Comparison of ENCODE assay signal across 9 cellular contexts in genomic region chr6:52552278-52552643, GRCh38. TPM values are rescaled to one million over a fixed set of nuclear protein-coding genes. Genes with fewer than 3 reads are reported as not detected.
DNase-seq lines count a peak whose midpoint lies in the region; ATAC-seq and TF ChIP-seq lines count a peak whose summit lies in the region.
"Had no signal": no experiment of that assay in that cellular context is flagged by ENCODE, and none has a peak within 500 bp of the region (broad histone marks: within the 10 kb centered on the region; RNA-seq: fewer than 3 reads in every experiment).

No MANE protein-coding gene starts in this region.

- intact Hi-C loops in cardiac septum (cut with DNase I): loop anchor here (5.0 kb wide), 1 partner anchor 35 kb away; no protein-coding TSS in a partner anchor

- H3K4me3 ChIP-seq in cardiac muscle cell: no peak overlapping the region
- H3K4me3 ChIP-seq in osteoblast (ENCODE audit: insufficient read depth, low read length): no peak overlapping the region
- H3K4me3 ChIP-seq: skin epidermis had no signal

- H3K36me3 Mint-ChIP-seq in brain: no peaks in the 10 kb centered on the region

- H3K4me1 Mint-ChIP-seq in brain: peaks cover 80% of the 10 kb centered on the region

- DNase-seq in cardiac muscle cell (ENCODE audit: low read depth in 1 of 2, low spot score in 1 of 2) (no peak), cardiac septum (ENCODE audit: low spot score) (no peak), osteoblast (ENCODE audit: insufficient read length, low spot score, missing footprints) (no peak), SW480 (ENCODE audit: low spot score) (no peak), NCI-H1436 (lab: John Stamatoyannopoulos, UW) (no peak)

- H3K4me3 Mint-ChIP-seq in brain: peak overlapping the region; percentile 45 to 77 (median 62)

- H3K27ac ChIP-seq in cardiac muscle cell (peak overlapping the region; percentile 44), osteoblast (ENCODE audit: low read depth, low read length) (peak overlapping the region; percentile 82)

- no peaks in the 10 kb centered on the region for H3K27me3 Mint-ChIP-seq in brain

- no peaks in the 10 kb centered on the region for H3K36me3 ChIP-seq in cardiac muscle cell
- peaks cover 33% of the 10 kb centered on the region for H3K36me3 ChIP-seq in osteoblast (ENCODE audit: insufficient read depth, low read length)

- H3K79me2 ChIP-seq in osteoblast (ENCODE audit: insufficient read depth, low read length): peaks cover 100% of the 10 kb centered on the region

- no peaks in the 10 kb centered on the region for H3K9me3 Mint-ChIP-seq in brain

- TF ChIP-seq CTCF in cardiac muscle cell (IDR thresholded peaks at IDR 0.05; ENCODE audit: low read depth, low read length) (no peak), brain (conservative IDR thresholded peaks at IDR 0.05) (no peak), osteoblast (IDR thresholded peaks at IDR 0.05; ENCODE audit: extremely low read depth, low read depth, low read length) (no peak)

- H3K4me1 ChIP-seq in cardiac muscle cell (ENCODE audit: low read depth) (peaks cover 15% of the 10 kb centered on the region), osteoblast (ENCODE audit: insufficient read depth, low read length) (peaks cover 92% of the 10 kb centered on the region)

- H3K27ac Mint-ChIP-seq in brain: peak overlapping the region; percentile 17 to 97 (median 91)

- H2AFZ ChIP-seq in osteoblast (ENCODE audit: low read length): no peak overlapping the region

- ATAC-seq in HG03378 (IDR thresholded peaks at IDR 0.05; ENCODE audit: unreplicated experiment) (peak; percentile 84), HG02970 (IDR thresholded peaks at IDR 0.05; ENCODE audit: low FRiP score, unreplicated experiment) (no peak)

- no peaks in the 10 kb centered on the region for H3K27me3 ChIP-seq in cardiac muscle cell
- H3K27me3 ChIP-seq in osteoblast (ENCODE audit: insufficient read depth, low read length): no peaks in the 10 kb centered on the region

- H4K20me1 ChIP-seq in osteoblast (ENCODE audit: insufficient read depth, low read length): peaks cover 15% of the 10 kb centered on the region

- H3K9me3 ChIP-seq in cardiac muscle cell (ENCODE audit: low read depth) (no peaks in the 10 kb centered on the region), osteoblast (ENCODE audit: low read depth, low read length) (no peaks in the 10 kb centered on the region)

- peak overlapping the region; percentile 67 for H3K4me2 ChIP-seq in osteoblast (ENCODE audit: insufficient read depth, low read length)

RNA-seq across cellular contexts. Expression of gene TRAM2, which starts 24.6 kb away (rescaled TPM):
- total RNA-seq in cardiac muscle cell: 6.6 and 7.0 TPM in 2 replicates
- polyA plus RNA-seq in cardiac muscle cell: 4.5 and 7.7 TPM in 2 replicates
- 10.3 TPM for total RNA-seq in cardiac septum
- 3.7 TPM for polyA plus RNA-seq in brain (ENCODE audit: insufficient read depth, low read depth, low replicate concordance)
- 129 and 155 TPM in 2 replicates for total RNA-seq in osteoblast

Comparison
In these comparisons a context has a peak if more than half of its experiments do, and no peak if none do; other contexts are left out.
1. RNA of gene TRAM2, which starts 24.6 kb away (total RNA-seq): 129 to 155 TPM in osteoblast; 10.3 TPM in cardiac septum (single experiment) and 6.6 to 7.0 TPM in cardiac muscle cell; every median in the first group is over 10 times any median in the second.